8 cellular contexts compared by ENCODE assay signal in the genomic region with DNA sequence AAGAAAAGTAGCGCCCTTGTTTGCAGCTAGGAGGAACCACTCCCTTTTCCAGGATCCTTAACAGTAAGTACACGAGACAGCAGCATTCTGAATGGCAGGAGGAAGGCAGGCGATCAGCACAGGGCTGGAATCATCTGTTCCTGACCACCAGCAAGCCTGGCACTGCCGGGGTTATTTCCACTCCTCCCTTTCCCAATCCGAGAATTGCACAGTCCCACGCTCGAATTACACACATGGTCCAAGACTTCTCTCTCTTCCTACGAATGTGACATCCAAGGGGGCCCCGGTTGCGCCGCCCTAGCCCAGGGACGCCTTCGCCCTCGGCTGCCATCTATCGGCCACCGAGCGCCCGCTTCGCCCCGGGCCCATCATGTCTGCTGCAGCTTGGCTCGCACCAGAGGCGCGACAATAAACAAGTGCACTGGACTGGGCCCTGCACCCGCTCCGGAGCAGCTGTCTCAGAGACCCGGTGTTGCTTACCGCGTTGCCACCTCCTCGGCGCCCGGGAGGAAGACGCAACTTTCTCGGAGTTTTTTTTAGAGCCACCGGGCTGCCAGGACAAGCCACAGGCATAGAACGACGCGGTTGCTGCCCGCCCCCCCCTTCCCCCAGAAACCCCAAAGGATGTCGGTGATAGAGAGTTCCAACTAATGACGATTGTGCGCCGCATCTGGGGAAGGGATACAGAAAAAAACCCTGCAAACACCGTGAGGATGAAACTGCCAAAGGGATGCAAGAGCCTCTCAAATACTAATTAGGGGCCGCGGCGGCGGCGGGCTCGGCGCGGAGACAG. TPM values are rescaled to one million over a fixed set of nuclear protein-coding genes. Genes with fewer than 3 reads are reported as not detected.
DNase-seq lines count a peak whose midpoint lies in the region; ATAC-seq and TF ChIP-seq lines count a peak whose summit lies in the region.

A gene with protein sequence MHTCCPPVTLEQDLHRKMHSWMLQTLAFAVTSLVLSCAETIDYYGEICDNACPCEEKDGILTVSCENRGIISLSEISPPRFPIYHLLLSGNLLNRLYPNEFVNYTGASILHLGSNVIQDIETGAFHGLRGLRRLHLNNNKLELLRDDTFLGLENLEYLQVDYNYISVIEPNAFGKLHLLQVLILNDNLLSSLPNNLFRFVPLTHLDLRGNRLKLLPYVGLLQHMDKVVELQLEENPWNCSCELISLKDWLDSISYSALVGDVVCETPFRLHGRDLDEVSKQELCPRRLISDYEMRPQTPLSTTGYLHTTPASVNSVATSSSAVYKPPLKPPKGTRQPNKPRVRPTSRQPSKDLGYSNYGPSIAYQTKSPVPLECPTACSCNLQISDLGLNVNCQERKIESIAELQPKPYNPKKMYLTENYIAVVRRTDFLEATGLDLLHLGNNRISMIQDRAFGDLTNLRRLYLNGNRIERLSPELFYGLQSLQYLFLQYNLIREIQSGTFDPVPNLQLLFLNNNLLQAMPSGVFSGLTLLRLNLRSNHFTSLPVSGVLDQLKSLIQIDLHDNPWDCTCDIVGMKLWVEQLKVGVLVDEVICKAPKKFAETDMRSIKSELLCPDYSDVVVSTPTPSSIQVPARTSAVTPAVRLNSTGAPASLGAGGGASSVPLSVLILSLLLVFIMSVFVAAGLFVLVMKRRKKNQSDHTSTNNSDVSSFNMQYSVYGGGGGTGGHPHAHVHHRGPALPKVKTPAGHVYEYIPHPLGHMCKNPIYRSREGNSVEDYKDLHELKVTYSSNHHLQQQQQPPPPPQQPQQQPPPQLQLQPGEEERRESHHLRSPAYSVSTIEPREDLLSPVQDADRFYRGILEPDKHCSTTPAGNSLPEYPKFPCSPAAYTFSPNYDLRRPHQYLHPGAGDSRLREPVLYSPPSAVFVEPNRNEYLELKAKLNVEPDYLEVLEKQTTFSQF (plus strand): TSS at position 341 of the 793 bp plus-strand sequence. CDS start 4,018 bp downstream, outside the sequence.

- DNase-seq in NCI-H1436 (lab: John Stamatoyannopoulos, UW), result peak; percentile 36
- no peak for DNase-seq in NCI-H1436 treated with DMSO at 0.1 percent for 48 hours (lab: John Stamatoyannopoulos, UW)
- peak; percentile 61 to 71 for DNase-seq in NCI-H1930 (lab: John Stamatoyannopoulos, UW)
- peak; percentile 84 for DNase-seq in cerebellum (ENCODE audit: low spot score)
- peak; percentile 51 to 58 for DNase-seq in stimulated activated CD4-positive, alpha-beta T cell treated with anti-CD3 and anti-CD28 coated beads, Interleukin-1b, Interleukin-23, amount 100 ng/mL, for 4 hours (ENCODE audit: low read depth in 2 of 2)

- ATAC-seq in HG02884 (IDR thresholded peaks at IDR 0.05; ENCODE audit: unreplicated experiment), result peak; percentile 97

- H3K27ac ChIP-seq in VCaP (no peak within 1 kb of the TSS), layer of hippocampus (ENCODE audit: low read depth, low read length) (peak within 1 kb of the TSS; percentile 62)

- TF ChIP-seq CTCF in VCaP (conservative IDR thresholded peaks at IDR 0.05), result peak; percentile 92

- H3K27me3 ChIP-seq in layer of hippocampus (ENCODE audit: control insufficient read depth, insufficient read depth, low read length), result no peaks in the 10 kb centered on the region

RNA-seq across cellular contexts. Expression of the gene that starts here (rescaled TPM):
- 64.8 TPM for total RNA-seq in cerebellum
